1 cellular context compared by ENCODE assay signal in genomic region chr7:38319873-38320272, GRCh38.
TF ChIP-seq lines count a peak whose summit lies in the region.

No MANE protein-coding gene starts in this region.

TF ChIP-seq in H1, 55 proteins besides CTCF, POLR2A, EP300 and RAD21 (continued from another document):
- no peak for TF ChIP-seq CHD7 (IDR thresholded peaks at IDR 0.05; ENCODE audit: insufficient replicate concordance, low read length)
- no peak for TF ChIP-seq TEAD4 (IDR thresholded peaks at IDR 0.05; ENCODE audit: low read depth, low read length)
- TF ChIP-seq ATF3 (IDR thresholded peaks at IDR 0.05; ENCODE audit: insufficient read depth, low read depth, low read length) = no peak
- TF ChIP-seq BACH1 (IDR thresholded peaks at IDR 0.05; ENCODE audit: low read length) = no peak
- TF ChIP-seq ZNF274 (IDR thresholded peaks at IDR 0.05; ENCODE audit: borderline replicate concordance, extremely low read depth, low read length) = no peak
- no peak for TF ChIP-seq JUND (IDR thresholded peaks at IDR 0.05; ENCODE audit: low read length)
- TF ChIP-seq HDAC2 (IDR thresholded peaks at IDR 0.05; ENCODE audit: borderline replicate concordance in 1 of 2, low read depth in 2 of 2, low read length in 2 of 2) = no peak
- no peak for TF ChIP-seq KDM4A (IDR thresholded peaks at IDR 0.05; ENCODE audit: low read depth, low read length, severe bottlenecking)
- no peak for TF ChIP-seq RFX5 (IDR thresholded peaks at IDR 0.05; ENCODE audit: borderline replicate concordance, low read depth, low read length)
- no peak for TF ChIP-seq GABPA (IDR thresholded peaks at IDR 0.05; ENCODE audit: borderline replicate concordance, insufficient read depth, low read length)
- TF ChIP-seq MAFK (IDR thresholded peaks at IDR 0.05; ENCODE audit: low read depth, low read length) = no peak
- TF ChIP-seq CTBP2 (IDR thresholded peaks at IDR 0.05; ENCODE audit: borderline replicate concordance, insufficient read depth, insufficient read length, low read length) = no peak
- TF ChIP-seq HDAC6 (IDR thresholded peaks at IDR 0.05; ENCODE audit: low read depth, low read length) = no peak
- no peak for TF ChIP-seq EGR1 (IDR thresholded peaks at IDR 0.05; ENCODE audit: borderline replicate concordance, low read depth, low read length)
- TF ChIP-seq CHD2 (IDR thresholded peaks at IDR 0.05; ENCODE audit: low read length) = no peak
- no peak for TF ChIP-seq NRF1 (IDR thresholded peaks at IDR 0.05; ENCODE audit: low read depth, low read length)
TF ChIP-seq in H1: peak in this region for 0.
